ENCODE assay signal across 9 cellular contexts in genomic region chr22:41383085-41383484, GRCh38. TPM values are rescaled to one million over a fixed set of nuclear protein-coding genes. Genes with fewer than 3 reads are reported as not detected.
DNase-seq lines count a peak whose midpoint lies in the region; ATAC-seq and TF ChIP-seq lines count a peak whose summit lies in the region.
"Had no signal": no experiment of that assay in that cellular context is flagged by ENCODE, and none has a peak within 500 bp of the region (broad histone marks: within the 10 kb centered on the region; RNA-seq: fewer than 3 reads in every experiment).

No MANE protein-coding gene starts in this region.

- no peak for TF ChIP-seq EP300 in suprapubic skin (IDR thresholded peaks at IDR 0.05)

- H3K27me3 ChIP-seq in layer of hippocampus (ENCODE audit: control insufficient read depth, insufficient read depth, low read length) (no peaks in the 10 kb centered on the region), suprapubic skin (no peaks in the 10 kb centered on the region)

- H3K27ac Mint-ChIP-seq in activated CD4-positive, alpha-beta T cell treated with anti-CD3 and anti-CD28 coated beads, Interleukin-2, amount 10 ng/mL, durations not matched to agents 24 days and 14 days, result peak overlapping the region; percentile 25
- no peak overlapping the region for H3K27ac Mint-ChIP-seq in activated naive CD8-positive, alpha-beta T cell treated with anti-CD3 and anti-CD28 coated beads, Interleukin-2, amount 50 U/mL, for 24 hours

- intact Hi-C loops in activated CD4-positive, alpha-beta T cell treated with anti-CD3 and anti-CD28 coated beads, Interleukin-2, amount 10 ng/mL, durations not matched to agents 24 days and 14 days (cut with micrococcal nuclease), result no loop called here

- no peaks in the 10 kb centered on the region for H3K9me3 ChIP-seq in suprapubic skin

- no peaks in the 10 kb centered on the region for H3K36me3 Mint-ChIP-seq in activated CD4-positive, alpha-beta T cell treated with anti-CD3 and anti-CD28 coated beads, Interleukin-2, amount 10 ng/mL, durations not matched to agents 24 days and 14 days (ENCODE audit: low read depth)
- no peaks in the 10 kb centered on the region for H3K36me3 Mint-ChIP-seq in activated naive CD8-positive, alpha-beta T cell treated with anti-CD3 and anti-CD28 coated beads, Interleukin-2, amount 50 U/mL, for 24 hours (ENCODE audit: low read depth)

- no peak for DNase-seq in activated CD4-positive, alpha-beta T cell treated with anti-CD3 and anti-CD28 coated beads, Interleukin-2, amount 10 ng/mL, durations not matched to agents 24 days and 14 days
- no peak for DNase-seq in activated CD4-positive, alpha-beta T cell treated with anti-CD3 and anti-CD28 coated beads, Interleukin-2, amount 50 U/mL, for 1 hour
- no peak for DNase-seq in activated naive CD8-positive, alpha-beta T cell treated with anti-CD3 and anti-CD28 coated beads, Interleukin-2, amount 50 U/mL, for 24 hours
- DNase-seq in suprapubic skin (ENCODE audit: low spot score in 2 of 2) (no peak), DMS153 treated with DMSO at 0.1 percent for 48 hours (lab: John Stamatoyannopoulos, UW; ENCODE audit: unreplicated experiment) (no peak), GM10266 (ENCODE audit: extremely low spot score) (no peak), NCI-H2029 treated with DMSO at 0.1 percent for 48 hours (lab: John Stamatoyannopoulos, UW) (no peak)
- DNase-seq: NCI-H1694 treated with DMSO at 0.1 percent for 48 hours had no signal

- H3K4me3 ChIP-seq in suprapubic skin, result peak overlapping the region; percentile 79

- H3K27ac ChIP-seq in layer of hippocampus (ENCODE audit: low read depth, low read length), result peak overlapping the region; percentile 99
- peak overlapping the region; percentile 97 for H3K27ac ChIP-seq in suprapubic skin

- no peak for TF ChIP-seq POLR2A in suprapubic skin (IDR thresholded peaks at IDR 0.05)

- WGBS in suprapubic skin, result 43% methylated on average over 5 of the region's 5 CpGs

- no peak for TF ChIP-seq CTCF in suprapubic skin (IDR thresholded peaks at IDR 0.05)
- no peak for TF ChIP-seq CTCF in GM10266 (IDR thresholded peaks at IDR 0.05; ENCODE audit: control insufficient read depth, insufficient read depth, low read depth, missing control alignments)

- no peaks in the 10 kb centered on the region for H3K9me3 Mint-ChIP-seq in activated CD4-positive, alpha-beta T cell treated with anti-CD3 and anti-CD28 coated beads, Interleukin-2, amount 10 ng/mL, durations not matched to agents 24 days and 14 days
- H3K9me3 Mint-ChIP-seq in activated naive CD8-positive, alpha-beta T cell treated with anti-CD3 and anti-CD28 coated beads, Interleukin-2, amount 50 U/mL, for 24 hours, result no peaks in the 10 kb centered on the region

- peak overlapping the region; percentile 95 for H3K4me3 Mint-ChIP-seq in activated CD4-positive, alpha-beta T cell treated with anti-CD3 and anti-CD28 coated beads, Interleukin-2, amount 10 ng/mL, durations not matched to agents 24 days and 14 days
- H3K4me3 Mint-ChIP-seq in activated naive CD8-positive, alpha-beta T cell treated with anti-CD3 and anti-CD28 coated beads, Interleukin-2, amount 50 U/mL, for 24 hours, result peak overlapping the region; percentile 81

- no peak for ATAC-seq in activated naive CD8-positive, alpha-beta T cell treated with anti-CD3 and anti-CD28 coated beads, Interleukin-2, amount 50 U/mL, for 24 hours

- H3K4me1 ChIP-seq in suprapubic skin, result peaks cover 35% of the 10 kb centered on the region

- H3K36me3 ChIP-seq in suprapubic skin, result peaks cover 13% of the 10 kb centered on the region

- peaks cover 12% of the 10 kb centered on the region for H3K4me1 Mint-ChIP-seq in activated CD4-positive, alpha-beta T cell treated with anti-CD3 and anti-CD28 coated beads, Interleukin-2, amount 10 ng/mL, durations not matched to agents 24 days and 14 days
- H3K4me1 Mint-ChIP-seq in activated naive CD8-positive, alpha-beta T cell treated with anti-CD3 and anti-CD28 coated beads, Interleukin-2, amount 50 U/mL, for 24 hours, result peaks cover 14% of the 10 kb centered on the region

- no peaks in the 10 kb centered on the region for H3K27me3 Mint-ChIP-seq in activated CD4-positive, alpha-beta T cell treated with anti-CD3 and anti-CD28 coated beads, Interleukin-2, amount 10 ng/mL, durations not matched to agents 24 days and 14 days
- no peaks in the 10 kb centered on the region for H3K27me3 Mint-ChIP-seq in activated naive CD8-positive, alpha-beta T cell treated with anti-CD3 and anti-CD28 coated beads, Interleukin-2, amount 50 U/mL, for 24 hours

RNA-seq across cellular contexts. Expression of gene TEF, which starts 1.3 kb away (rescaled TPM):
- 2.0 and 2.1 TPM in 2 replicates for total RNA-seq in activated CD4-positive, alpha-beta T cell treated with anti-CD3 and anti-CD28 coated beads, Interleukin-2, amount 10 ng/mL, durations not matched to agents 24 days and 14 days
- total RNA-seq in suprapubic skin, result 10 to 100 TPM; 36.1 to 87.4 (median 46.8) TPM

Comparison
In these comparisons a context has a peak if more than half of its experiments do, and no peak if none do; other contexts are left out.
1. RNA of gene TEF, which starts 1.3 kb away (total RNA-seq): 36.1 to 87.4 TPM in suprapubic skin; 2.0 to 2.1 TPM in activated CD4-positive, alpha-beta T cell treated with anti-CD3 and anti-CD28 coated beads, Interleukin-2, amount 10 ng/mL, durations not matched to agents 24 days and 14 days; every median in the first group is over 10 times any median in the second.